1 cellular context compared by ENCODE assay signal in the genomic region with DNA sequence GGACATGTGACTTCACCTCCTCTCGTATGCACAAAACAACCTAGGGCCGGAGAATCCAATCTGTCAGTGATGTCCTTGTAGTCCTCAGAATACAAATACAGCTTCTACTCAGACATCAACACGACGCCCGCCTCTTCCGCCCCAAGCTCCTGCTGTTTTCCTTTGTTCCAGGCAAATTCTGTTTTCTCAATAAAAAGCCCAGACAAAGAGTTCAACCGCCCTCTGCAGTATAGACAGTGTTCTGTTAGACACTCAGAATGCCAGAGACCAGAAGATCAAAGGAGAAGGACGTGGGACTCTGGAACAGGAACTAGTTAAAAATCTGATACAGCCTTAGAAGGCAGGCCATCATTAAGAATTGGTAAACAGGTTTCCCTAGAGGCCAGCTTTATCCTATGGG.
TF ChIP-seq lines count a peak whose summit lies in the region.

No MANE protein-coding gene starts in this region.

TF ChIP-seq in H1, 55 proteins besides CTCF, POLR2A, EP300 and RAD21:
- no peak for TF ChIP-seq MAFK (IDR thresholded peaks at IDR 0.05; ENCODE audit: low read depth, low read length)
- TF ChIP-seq CHD2 (IDR thresholded peaks at IDR 0.05; ENCODE audit: low read length): no peak
- no peak for TF ChIP-seq KDM1A (IDR thresholded peaks at IDR 0.05; ENCODE audit: borderline replicate concordance, low read length)
- TF ChIP-seq CHD1 (IDR thresholded peaks at IDR 0.05; ENCODE audit: low read depth, low read length): no peak
- TF ChIP-seq, protein P1, sequence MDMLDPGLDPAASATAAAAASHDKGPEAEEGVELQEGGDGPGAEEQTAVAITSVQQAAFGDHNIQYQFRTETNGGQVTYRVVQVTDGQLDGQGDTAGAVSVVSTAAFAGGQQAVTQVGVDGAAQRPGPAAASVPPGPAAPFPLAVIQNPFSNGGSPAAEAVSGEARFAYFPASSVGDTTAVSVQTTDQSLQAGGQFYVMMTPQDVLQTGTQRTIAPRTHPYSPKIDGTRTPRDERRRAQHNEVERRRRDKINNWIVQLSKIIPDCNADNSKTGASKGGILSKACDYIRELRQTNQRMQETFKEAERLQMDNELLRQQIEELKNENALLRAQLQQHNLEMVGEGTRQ (IDR thresholded peaks at IDR 0.05; ENCODE audit: low read length): no peak
- no peak for TF ChIP-seq SIRT6 (IDR thresholded peaks at IDR 0.05; ENCODE audit: low read length)
- TF ChIP-seq SUZ12 (IDR thresholded peaks at IDR 0.05; ENCODE audit: low read length): no peak
- TF ChIP-seq SRF (IDR thresholded peaks at IDR 0.05; ENCODE audit: low read depth, low read length): no peak
- TF ChIP-seq KDM5A (IDR thresholded peaks at IDR 0.05; ENCODE audit: low read length): no peak
- no peak for TF ChIP-seq HDAC2 (IDR thresholded peaks at IDR 0.05; ENCODE audit: borderline replicate concordance in 1 of 2, low read depth in 2 of 2, low read length in 2 of 2)
TF ChIP-seq in H1: peak in this region for 0.
